20 cellular contexts compared by ENCODE assay signal in the genomic region with DNA sequence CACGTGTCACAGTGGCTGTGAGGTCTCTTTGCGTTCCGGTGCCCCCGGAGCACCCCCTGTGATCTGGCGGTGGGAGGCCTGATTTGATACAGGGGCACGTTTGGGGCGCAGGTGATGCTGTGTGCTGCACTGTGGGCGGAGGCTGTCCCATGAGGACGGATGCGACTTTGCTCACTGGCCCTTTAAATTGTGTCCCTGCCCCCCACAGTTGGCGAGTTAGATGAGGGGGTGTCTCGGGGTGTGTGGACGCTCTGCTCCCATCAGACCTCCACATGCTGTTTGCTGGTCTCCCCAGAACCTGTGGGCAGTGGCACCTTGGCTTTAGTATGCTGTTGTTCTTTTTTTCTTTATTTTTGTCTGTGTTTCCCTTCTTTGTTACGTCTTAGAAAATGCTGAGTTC. TPM values are rescaled to one million over a fixed set of nuclear protein-coding genes. Genes with fewer than 3 reads are reported as not detected.
DNase-seq lines count a peak whose midpoint lies in the region; ATAC-seq and TF ChIP-seq lines count a peak whose summit lies in the region.
"Had no signal": no experiment of that assay in that cellular context is flagged by ENCODE, and none has a peak within 500 bp of the region (broad histone marks: within the 10 kb centered on the region; RNA-seq: fewer than 3 reads in every experiment).

No MANE protein-coding gene starts in this region.

- H3K4me1 ChIP-seq in upper lobe of right lung = peaks cover 28% of the 10 kb centered on the region

- peaks cover 7% of the 10 kb centered on the region for H3K36me3 Mint-ChIP-seq in activated naive CD8-positive, alpha-beta T cell treated with anti-CD3 and anti-CD28 coated beads, Interleukin-2, amount 10 ng/mL, durations not matched to agents 7 days and 5 days
- H3K36me3 Mint-ChIP-seq in activated naive CD8-positive, alpha-beta T cell treated with anti-CD3 and anti-CD28 coated beads, Interleukin-2, amount 50 U/mL, for 24 hours (ENCODE audit: low read depth) = peaks cover 4% of the 10 kb centered on the region
- peaks cover 37% of the 10 kb centered on the region for H3K36me3 Mint-ChIP-seq in activated T-helper 2 cell treated with anti-CD3 and anti-CD28 coated beads, Interferon-gamma antibody, Interleukin-2, Interleukin-4, amounts not matched to agents 10 μg/mL and 5 μg/mL and 100 μg/mL, durations not matched to agents 14 hours and 24 hours and 36 hours (ENCODE audit: low read depth)
- peaks cover 4% of the 10 kb centered on the region for H3K36me3 Mint-ChIP-seq in glutamatergic neuron (ENCODE audit: unreplicated experiment)

- no peak overlapping the region for H3K4me3 Mint-ChIP-seq in activated naive CD8-positive, alpha-beta T cell treated with anti-CD3 and anti-CD28 coated beads, Interleukin-2, amount 10 ng/mL, durations not matched to agents 7 days and 5 days
- H3K4me3 Mint-ChIP-seq in activated naive CD8-positive, alpha-beta T cell treated with anti-CD3 and anti-CD28 coated beads, Interleukin-2, amount 50 U/mL, for 24 hours = no peak overlapping the region
- H3K4me3 Mint-ChIP-seq in activated T-helper 2 cell treated with anti-CD3 and anti-CD28 coated beads, Interferon-gamma antibody, Interleukin-2, Interleukin-4, amounts not matched to agents 10 μg/mL and 5 μg/mL and 100 μg/mL, durations not matched to agents 14 hours and 24 hours and 36 hours (ENCODE audit: low read depth) = no peak overlapping the region
- H3K4me3 Mint-ChIP-seq in glutamatergic neuron (ENCODE audit: unreplicated experiment) = peak overlapping the region; percentile 72

- TF ChIP-seq CTCF in glutamatergic neuron (IDR thresholded peaks at IDR 0.05; ENCODE audit: partially characterized antibody, unreplicated experiment) (no peak), upper lobe of right lung (IDR thresholded peaks at IDR 0.05) (no peak), coronary artery (IDR thresholded peaks at IDR 0.05) (no peak)

- no peaks in the 10 kb centered on the region for H3K9me3 Mint-ChIP-seq in activated naive CD8-positive, alpha-beta T cell treated with anti-CD3 and anti-CD28 coated beads, Interleukin-2, amount 10 ng/mL, durations not matched to agents 7 days and 5 days
- H3K9me3 Mint-ChIP-seq in activated naive CD8-positive, alpha-beta T cell treated with anti-CD3 and anti-CD28 coated beads, Interleukin-2, amount 50 U/mL, for 24 hours = no peaks in the 10 kb centered on the region
- H3K9me3 Mint-ChIP-seq in activated T-helper 2 cell treated with anti-CD3 and anti-CD28 coated beads, Interferon-gamma antibody, Interleukin-2, Interleukin-4, amounts not matched to agents 10 μg/mL and 5 μg/mL and 100 μg/mL, durations not matched to agents 14 hours and 24 hours and 36 hours = no peaks in the 10 kb centered on the region
- peaks cover 8% of the 10 kb centered on the region for H3K9me3 Mint-ChIP-seq in glutamatergic neuron (ENCODE audit: unreplicated experiment)

- H3K4me3 ChIP-seq in upper lobe of right lung = no peak overlapping the region
- no peak overlapping the region for H3K4me3 ChIP-seq in coronary artery
- H3K4me3 ChIP-seq: GM23248 had no signal

- H3K9me3 ChIP-seq in upper lobe of right lung = no peaks in the 10 kb centered on the region

- DNase-seq in activated naive CD8-positive, alpha-beta T cell treated with anti-CD3 and anti-CD28 coated beads, Interleukin-2, amount 10 ng/mL, durations not matched to agents 7 days and 5 days = peak; percentile 12
- DNase-seq in activated naive CD8-positive, alpha-beta T cell treated with anti-CD3 and anti-CD28 coated beads, Interleukin-2, amount 50 U/mL, for 24 hours = no peak
- no peak for DNase-seq in activated T-helper 2 cell treated with anti-CD3 and anti-CD28 coated beads, Interferon-gamma antibody, Interleukin-2, Interleukin-4, amounts not matched to agents 10 μg/mL and 5 μg/mL and 100 μg/mL, durations not matched to agents 14 hours and 24 hours and 36 hours (ENCODE audit: low spot score)
- DNase-seq in glutamatergic neuron (no peak), upper lobe of right lung (peak; percentile 37), NCI-H748 (lab: John Stamatoyannopoulos, UW; ENCODE audit: unreplicated experiment) (no peak), coronary artery (ENCODE audit: low spot score) (no peak)
- DNase-seq: GDM1, GM23248, NCI-H1417 treated with DMSO at 0.1 percent for 48 hours, NCI-H187 treated with DMSO at 0.1 percent for 48 hours, NCI-H226, NCI-H524, PC-3, RPMI8226, SHP77 treated with DMSO at 0.1 percent for 48 hours had no signal

- H3K27me3 Mint-ChIP-seq in activated naive CD8-positive, alpha-beta T cell treated with anti-CD3 and anti-CD28 coated beads, Interleukin-2, amount 10 ng/mL, durations not matched to agents 7 days and 5 days = no peaks in the 10 kb centered on the region
- H3K27me3 Mint-ChIP-seq in activated naive CD8-positive, alpha-beta T cell treated with anti-CD3 and anti-CD28 coated beads, Interleukin-2, amount 50 U/mL, for 24 hours = no peaks in the 10 kb centered on the region
- no peaks in the 10 kb centered on the region for H3K27me3 Mint-ChIP-seq in activated T-helper 2 cell treated with anti-CD3 and anti-CD28 coated beads, Interferon-gamma antibody, Interleukin-2, Interleukin-4, amounts not matched to agents 10 μg/mL and 5 μg/mL and 100 μg/mL, durations not matched to agents 14 hours and 24 hours and 36 hours (ENCODE audit: low read depth)
- H3K27me3 Mint-ChIP-seq in glutamatergic neuron (ENCODE audit: unreplicated experiment) = peaks cover 5% of the 10 kb centered on the region

- no peak overlapping the region for H3K27ac ChIP-seq in upper lobe of right lung
- no peak overlapping the region for H3K27ac ChIP-seq in coronary artery
- H3K27ac ChIP-seq: GM23248, KMS-11 had no signal

- H3K27ac Mint-ChIP-seq in activated naive CD8-positive, alpha-beta T cell treated with anti-CD3 and anti-CD28 coated beads, Interleukin-2, amount 10 ng/mL, durations not matched to agents 7 days and 5 days = no peak overlapping the region
- H3K27ac Mint-ChIP-seq in activated naive CD8-positive, alpha-beta T cell treated with anti-CD3 and anti-CD28 coated beads, Interleukin-2, amount 50 U/mL, for 24 hours = no peak overlapping the region
- H3K27ac Mint-ChIP-seq in activated T-helper 2 cell treated with anti-CD3 and anti-CD28 coated beads, Interferon-gamma antibody, Interleukin-2, Interleukin-4, amounts not matched to agents 10 μg/mL and 5 μg/mL and 100 μg/mL, durations not matched to agents 14 hours and 24 hours and 36 hours = peak overlapping the region; percentile 5
- H3K27ac Mint-ChIP-seq in glutamatergic neuron (ENCODE audit: unreplicated experiment) = peak overlapping the region; percentile 26

- H3K36me3 ChIP-seq in upper lobe of right lung = no peaks in the 10 kb centered on the region

- no peaks in the 10 kb centered on the region for H3K27me3 ChIP-seq in upper lobe of right lung

- no peak for ATAC-seq in activated naive CD8-positive, alpha-beta T cell treated with anti-CD3 and anti-CD28 coated beads, Interleukin-2, amount 10 ng/mL, durations not matched to agents 7 days and 5 days (ENCODE audit: low read depth)
- no peak for ATAC-seq in activated naive CD8-positive, alpha-beta T cell treated with anti-CD3 and anti-CD28 coated beads, Interleukin-2, amount 50 U/mL, for 24 hours
- no peak for ATAC-seq in upper lobe of right lung
- no peak for ATAC-seq in HG02678 (IDR thresholded peaks at IDR 0.05; ENCODE audit: unreplicated experiment)
- ATAC-seq: HCT116, PC-3, SK-N-SH treated with all-trans-retinoic acid at 6 μM for 48 hours had no signal

- H3K4me1 Mint-ChIP-seq in activated naive CD8-positive, alpha-beta T cell treated with anti-CD3 and anti-CD28 coated beads, Interleukin-2, amount 10 ng/mL, durations not matched to agents 7 days and 5 days = peaks cover 32% of the 10 kb centered on the region
- peaks cover 51% of the 10 kb centered on the region for H3K4me1 Mint-ChIP-seq in activated naive CD8-positive, alpha-beta T cell treated with anti-CD3 and anti-CD28 coated beads, Interleukin-2, amount 50 U/mL, for 24 hours
- H3K4me1 Mint-ChIP-seq in activated T-helper 2 cell treated with anti-CD3 and anti-CD28 coated beads, Interferon-gamma antibody, Interleukin-2, Interleukin-4, amounts not matched to agents 10 μg/mL and 5 μg/mL and 100 μg/mL, durations not matched to agents 14 hours and 24 hours and 36 hours (ENCODE audit: low read depth) = peaks cover 38% of the 10 kb centered on the region
- peaks cover 26% of the 10 kb centered on the region for H3K4me1 Mint-ChIP-seq in glutamatergic neuron (ENCODE audit: low read depth, unreplicated experiment)

- intact Hi-C loops in activated T-helper 2 cell treated with anti-CD3 and anti-CD28 coated beads, Interferon-gamma antibody, Interleukin-2, Interleukin-4, amounts not matched to agents 10 μg/mL and 5 μg/mL and 100 μg/mL, durations not matched to agents 14 hours and 24 hours and 36 hours (cut with micrococcal nuclease) = no loop called here
- intact Hi-C loops in upper lobe of right lung (cut with DNase I) = no loop called here

- POLR2A ChIA-PET in activated naive CD8-positive, alpha-beta T cell treated with anti-CD3 and anti-CD28 coated beads, Interleukin-2, amount 10 ng/mL, durations not matched to agents 7 days and 5 days (lab: Charles Lee) = no interaction called here

RNA-seq across cellular contexts. Expression of a gene that starts 5.2 kb away (rescaled TPM):
- 10 to 100 TPM; 21.0 to 21.5 TPM for total RNA-seq in activated naive CD8-positive, alpha-beta T cell treated with anti-CD3 and anti-CD28 coated beads, Interleukin-2, amount 10 ng/mL, durations not matched to agents 7 days and 5 days
- total RNA-seq in activated T-helper 2 cell treated with anti-CD3 and anti-CD28 coated beads, Interferon-gamma antibody, Interleukin-2, Interleukin-4, amounts not matched to agents 10 μg/mL and 5 μg/mL and 100 μg/mL, durations not matched to agents 14 hours and 24 hours and 36 hours = 25.2 and 25.6 TPM in 2 replicates
- total RNA-seq in glutamatergic neuron (ENCODE audit: unreplicated experiment) (53.5 TPM), upper lobe of right lung (11.8 TPM)

RNA-seq across cellular contexts. Expression of a gene that starts 31.2 kb away (rescaled TPM):
- total RNA-seq in activated naive CD8-positive, alpha-beta T cell treated with anti-CD3 and anti-CD28 coated beads, Interleukin-2, amount 10 ng/mL, durations not matched to agents 7 days and 5 days = 10 to 100 TPM; 56.7 to 56.9 TPM
- total RNA-seq in activated T-helper 2 cell treated with anti-CD3 and anti-CD28 coated beads, Interferon-gamma antibody, Interleukin-2, Interleukin-4, amounts not matched to agents 10 μg/mL and 5 μg/mL and 100 μg/mL, durations not matched to agents 14 hours and 24 hours and 36 hours = 41.3 and 46.2 TPM in 2 replicates
- 73.7 TPM for total RNA-seq in glutamatergic neuron (ENCODE audit: unreplicated experiment)
- total RNA-seq in upper lobe of right lung = 39.0 TPM

RNA-seq across cellular contexts. Expression of a gene that starts 59.4 kb away (rescaled TPM):
- 10 to 100 TPM; 18.0 to 20.2 TPM for total RNA-seq in activated naive CD8-positive, alpha-beta T cell treated with anti-CD3 and anti-CD28 coated beads, Interleukin-2, amount 10 ng/mL, durations not matched to agents 7 days and 5 days
- 15.5 and 16.5 TPM in 2 replicates for total RNA-seq in activated T-helper 2 cell treated with anti-CD3 and anti-CD28 coated beads, Interferon-gamma antibody, Interleukin-2, Interleukin-4, amounts not matched to agents 10 μg/mL and 5 μg/mL and 100 μg/mL, durations not matched to agents 14 hours and 24 hours and 36 hours
- total RNA-seq in glutamatergic neuron (ENCODE audit: unreplicated experiment) (14.7 TPM), upper lobe of right lung (28.1 TPM)

RNA-seq across cellular contexts. Expression of a gene that starts 59.6 kb away (rescaled TPM):
- 10 to 100 TPM; 40.3 to 41.0 TPM for total RNA-seq in activated naive CD8-positive, alpha-beta T cell treated with anti-CD3 and anti-CD28 coated beads, Interleukin-2, amount 10 ng/mL, durations not matched to agents 7 days and 5 days
- total RNA-seq in activated T-helper 2 cell treated with anti-CD3 and anti-CD28 coated beads, Interferon-gamma antibody, Interleukin-2, Interleukin-4, amounts not matched to agents 10 μg/mL and 5 μg/mL and 100 μg/mL, durations not matched to agents 14 hours and 24 hours and 36 hours = 49.9 and 52.9 TPM in 2 replicates
- total RNA-seq in glutamatergic neuron (ENCODE audit: unreplicated experiment) (24.9 TPM), upper lobe of right lung (44.2 TPM)

Comparison
In these comparisons a context has a peak if more than half of its experiments do, and no peak if none do; other contexts are left out.
1. DNase-seq: peak in activated naive CD8-positive, alpha-beta T cell treated with anti-CD3 and anti-CD28 coated beads, Interleukin-2, amount 10 ng/mL, durations not matched to agents 7 days and 5 days (single experiment) and upper lobe of right lung (single experiment); none in activated naive CD8-positive, alpha-beta T cell treated with anti-CD3 and anti-CD28 coated beads, Interleukin-2, amount 50 U/mL, for 24 hours (single experiment), activated T-helper 2 cell treated with anti-CD3 and anti-CD28 coated beads, Interferon-gamma antibody, Interleukin-2, Interleukin-4, amounts not matched to agents 10 μg/mL and 5 μg/mL and 100 μg/mL, durations not matched to agents 14 hours and 24 hours and 36 hours (single experiment), glutamatergic neuron (single experiment), NCI-H748 (single experiment) and coronary artery (single experiment).
2. H3K27ac Mint-ChIP-seq: peak in activated T-helper 2 cell treated with anti-CD3 and anti-CD28 coated beads, Interferon-gamma antibody, Interleukin-2, Interleukin-4, amounts not matched to agents 10 μg/mL and 5 μg/mL and 100 μg/mL, durations not matched to agents 14 hours and 24 hours and 36 hours (single experiment) and glutamatergic neuron (single experiment); none in activated naive CD8-positive, alpha-beta T cell treated with anti-CD3 and anti-CD28 coated beads, Interleukin-2, amount 10 ng/mL, durations not matched to agents 7 days and 5 days (single experiment) and activated naive CD8-positive, alpha-beta T cell treated with anti-CD3 and anti-CD28 coated beads, Interleukin-2, amount 50 U/mL, for 24 hours (single experiment).